ENCODE assay signal across 12 cellular contexts in genomic region chr6:50145125-50145524, GRCh38.
DNase-seq lines count a peak whose midpoint lies in the region; ATAC-seq and TF ChIP-seq lines count a peak whose summit lies in the region.
"Had no signal": no experiment of that assay in that cellular context is flagged by ENCODE, and none has a peak within 500 bp of the region (broad histone marks: within the 10 kb centered on the region; RNA-seq: fewer than 3 reads in every experiment).

No MANE protein-coding gene starts in this region.

- H3K36me3 Mint-ChIP-seq in activated CD4-positive, alpha-beta T cell treated with anti-CD3 and anti-CD28 coated beads, Interleukin-2, amount 10 ng/mL, durations not matched to agents 7 days and 5 days (ENCODE audit: low read depth) = no peaks in the 10 kb centered on the region
- H3K36me3 Mint-ChIP-seq in CD8-positive, alpha-beta memory T cell = no peaks in the 10 kb centered on the region

- POLR2A ChIA-PET in AG04450 (lab: Yijun Ruan, JAX) = no interaction called here
- POLR2A ChIA-PET in activated CD4-positive, alpha-beta T cell treated with anti-CD3 and anti-CD28 coated beads, Interleukin-2, amount 10 ng/mL, durations not matched to agents 7 days and 5 days (lab: Charles Lee) = no interaction called here
- POLR2A ChIA-PET in CD8-positive, alpha-beta memory T cell (lab: Charles Lee) = no interaction called here

- CTCF ChIA-PET in AG04450 (lab: Charles Lee) = interaction anchor here (0.6 to 3.7 kb wide), 24 partner anchors 9 to 1897 kb away, joined by 3 to 15 read pairs (median 4); no protein-coding TSS in a partner anchor
- CTCF ChIA-PET in activated CD4-positive, alpha-beta T cell treated with anti-CD3 and anti-CD28 coated beads, Interleukin-2, amount 10 ng/mL, durations not matched to agents 7 days and 5 days (lab: Charles Lee) = no interaction called here
- CTCF ChIA-PET in CD8-positive, alpha-beta memory T cell (lab: Charles Lee) = no interaction called here

- ATAC-seq in RWPE2 (ENCODE audit: low read depth) = no peak
- ATAC-seq in HG02610 (IDR thresholded peaks at IDR 0.05; ENCODE audit: unreplicated experiment) = no peak
- ATAC-seq: stimulated activated naive CD8-positive, alpha-beta T cell treated with anti-CD3 and anti-CD28 coated beads, Interleukin-15, Interleukin-2, amounts not matched to agents 100 U/mL and 50 U/mL, for 24 hours had no signal

- H3K9me3 ChIP-seq in AG04450 (ENCODE audit: control insufficient read depth, insufficient read depth, low read length) (no peaks in the 10 kb centered on the region), RWPE2 (ENCODE audit: severe bottlenecking) (no peaks in the 10 kb centered on the region)
- no peaks in the 10 kb centered on the region for H3K9me3 ChIP-seq in CD8-positive, alpha-beta memory T cell (ENCODE audit: low read length)

- H3K4me3 ChIP-seq in AG04450 (ENCODE audit: low read depth, low read length) = no peak overlapping the region
- no peak overlapping the region for H3K4me3 ChIP-seq in RWPE2 (ENCODE audit: severe bottlenecking)
- H3K4me3 ChIP-seq in foreskin fibroblast (ENCODE audit: low read depth in 1 of 2, low read length in 2 of 2) = no peak overlapping the region
- no peak overlapping the region for H3K4me3 ChIP-seq in CD8-positive, alpha-beta memory T cell (ENCODE audit: low read length)

- H3K9me3 Mint-ChIP-seq in activated CD4-positive, alpha-beta T cell treated with anti-CD3 and anti-CD28 coated beads, Interleukin-2, amount 10 ng/mL, durations not matched to agents 7 days and 5 days = no peaks in the 10 kb centered on the region
- H3K9me3 Mint-ChIP-seq in CD8-positive, alpha-beta memory T cell = peaks cover 2 to 21% (median 3%) of the 10 kb centered on the region in 5 donors

- no peak overlapping the region for H3K27ac Mint-ChIP-seq in activated CD4-positive, alpha-beta T cell treated with anti-CD3 and anti-CD28 coated beads, Interleukin-2, amount 10 ng/mL, durations not matched to agents 7 days and 5 days
- H3K27ac Mint-ChIP-seq in CD8-positive, alpha-beta memory T cell = no peak overlapping the region

- no peak for DNase-seq in AG04450 (ENCODE audit: low read depth, low spot score)
- DNase-seq in GM20000 (ENCODE audit: low spot score) = no peak
- no peak for DNase-seq in RWPE2 (ENCODE audit: low spot score)
- peak in 1 of 2 donors; percentile 9 for DNase-seq in foreskin fibroblast
- DNase-seq in occipital lobe (lab: John Stamatoyannopoulos, UW) = no peak
- DNase-seq in activated CD4-positive, alpha-beta T cell treated with anti-CD3 and anti-CD28 coated beads, Interleukin-2, amount 10 ng/mL, durations not matched to agents 7 days and 5 days = no peak
- DNase-seq in CD8-positive, alpha-beta memory T cell = no peak
- DNase-seq: GF-D8; NCI-H446; stimulated activated naive CD8-positive, alpha-beta T cell treated with anti-CD3 and anti-CD28 coated beads, Interleukin-15, Interleukin-2, amounts not matched to agents 100 U/mL and 50 U/mL, for 24 hours had no signal

- H3K27ac ChIP-seq in AG04450 (ENCODE audit: low read depth, low read length) (no peak overlapping the region), RWPE2 (ENCODE audit: poor library complexity, severe bottlenecking) (no peak overlapping the region)
- H3K27ac ChIP-seq in CD8-positive, alpha-beta memory T cell (ENCODE audit: low read depth, low read length) = no peak overlapping the region
- H3K27ac ChIP-seq: parathyroid adenoma had no signal

- TF ChIP-seq CTCF in AG04450 (IDR thresholded peaks at IDR 0.05; ENCODE audit: low read depth, low read length) (peak; percentile 71), GM20000 (IDR thresholded peaks at IDR 0.05; ENCODE audit: extremely low read depth, missing control alignments) (peak; percentile 20), RWPE2 (IDR thresholded peaks at IDR 0.05; ENCODE audit: poor library complexity, severe bottlenecking) (peak; percentile 51), foreskin fibroblast (IDR thresholded peaks at IDR 0.05; ENCODE audit: low read depth, low read length) (peak; percentile 54)

- no peaks in the 10 kb centered on the region for H3K36me3 ChIP-seq in RWPE2 (ENCODE audit: low read depth)
- H3K36me3 ChIP-seq in CD8-positive, alpha-beta memory T cell (ENCODE audit: insufficient read depth, low read length) = no peaks in the 10 kb centered on the region

- no peaks in the 10 kb centered on the region for H3K27me3 ChIP-seq in AG04450 (ENCODE audit: control insufficient read depth, insufficient read depth, low read length)
- H3K27me3 ChIP-seq in RWPE2 (ENCODE audit: insufficient read depth, poor library complexity, severe bottlenecking) = no peaks in the 10 kb centered on the region
- no peaks in the 10 kb centered on the region for H3K27me3 ChIP-seq in CD8-positive, alpha-beta memory T cell (ENCODE audit: insufficient read depth, low read length, poor library complexity, severe bottlenecking)

- H3K4me1 ChIP-seq in RWPE2 (ENCODE audit: insufficient read depth, poor library complexity, severe bottlenecking) = no peaks in the 10 kb centered on the region
- H3K4me1 ChIP-seq in CD8-positive, alpha-beta memory T cell (ENCODE audit: insufficient read depth, low read length) = no peaks in the 10 kb centered on the region
- H3K4me1 ChIP-seq: parathyroid adenoma had no signal

- no peak overlapping the region for H3K4me3 Mint-ChIP-seq in activated CD4-positive, alpha-beta T cell treated with anti-CD3 and anti-CD28 coated beads, Interleukin-2, amount 10 ng/mL, durations not matched to agents 7 days and 5 days
- no peak overlapping the region for H3K4me3 Mint-ChIP-seq in CD8-positive, alpha-beta memory T cell

- H3K4me1 Mint-ChIP-seq in activated CD4-positive, alpha-beta T cell treated with anti-CD3 and anti-CD28 coated beads, Interleukin-2, amount 10 ng/mL, durations not matched to agents 7 days and 5 days = no peaks in the 10 kb centered on the region
- H3K4me1 Mint-ChIP-seq in CD8-positive, alpha-beta memory T cell = no peaks in the 10 kb centered on the region

- no peaks in the 10 kb centered on the region for H3K27me3 Mint-ChIP-seq in activated CD4-positive, alpha-beta T cell treated with anti-CD3 and anti-CD28 coated beads, Interleukin-2, amount 10 ng/mL, durations not matched to agents 7 days and 5 days
- no peaks in the 10 kb centered on the region for H3K27me3 Mint-ChIP-seq in CD8-positive, alpha-beta memory T cell

Comparison
In these comparisons a context has a peak if more than half of its experiments do, and no peak if none do; other contexts are left out.
1. CTCF ChIP-seq: peak in every context shown above with its lines; median percentile 71 in AG04450; 54 in foreskin fibroblast; 51 in RWPE2; 20 in GM20000.